Comparison of ENCODE assay signal across 1 cellular context in the genomic region with DNA sequence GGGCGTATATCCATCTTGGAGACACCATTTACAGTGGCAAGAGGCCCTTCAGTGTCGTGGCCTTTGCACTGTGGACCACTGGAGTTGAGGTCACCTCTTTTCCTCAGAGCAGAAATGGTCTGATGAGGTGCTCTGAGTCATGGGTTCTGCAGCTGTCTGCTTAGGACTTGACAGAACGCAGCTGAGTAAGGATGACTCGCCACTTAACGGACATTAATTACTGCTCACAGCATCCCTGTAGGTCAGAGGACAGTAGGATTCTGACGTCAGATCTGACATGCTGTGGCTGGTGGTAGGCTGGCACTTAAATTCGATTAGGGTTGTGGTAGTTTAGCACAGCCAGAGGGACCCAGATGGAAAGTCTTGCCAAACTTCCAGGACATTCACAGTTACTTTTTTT.
A peak's percentile ranks its signal among the peaks of the same experiment; 100 is the strongest.
TF ChIP-seq lines count a peak whose summit lies in the region.

No MANE protein-coding gene starts in this region.

TF ChIP-seq in K562, 482 proteins besides CTCF, POLR2A, EP300 and RAD21 (continued from another document):
- TF ChIP-seq BCL6 (CRISPR knock-in tag; IDR thresholded peaks at IDR 0.05) (no peak), ZNF140 (CRISPR knock-in tag; IDR thresholded peaks at IDR 0.05) (no peak), KDM2B (CRISPR knock-in tag; IDR thresholded peaks at IDR 0.05) (no peak), GATAD2A (IDR thresholded peaks at IDR 0.05) (no peak), ZNF507 (tag; conservative IDR thresholded peaks at IDR 0.05) (no peak), LCOR (CRISPR knock-in tag; IDR thresholded peaks at IDR 0.05) (no peak), RBM14 (IDR thresholded peaks at IDR 0.05; ENCODE audit: borderline replicate concordance, insufficient read depth, low read depth, low read length) (no peak), HMGN3 (IDR thresholded peaks at IDR 0.05; ENCODE audit: borderline replicate concordance, extremely low read depth, insufficient read length, low read depth, low read length) (no peak), ZNF143 (CRISPR knock-in tag; IDR thresholded peaks at IDR 0.05) (no peak), POLR3A (IDR thresholded peaks at IDR 0.05; ENCODE audit: borderline replicate concordance, extremely low read depth, insufficient read depth, insufficient read length) (no peak), FOXA1 (IDR thresholded peaks at IDR 0.05; ENCODE audit: borderline replicate concordance) (no peak), ZNF23 (CRISPR knock-in tag; IDR thresholded peaks at IDR 0.05) (no peak), TOE1 (IDR thresholded peaks at IDR 0.05; ENCODE audit: borderline replicate concordance) (no peak), TOE1 (CRISPR knock-in tag; IDR thresholded peaks at IDR 0.05; ENCODE audit: borderline replicate concordance, low read depth) (no peak), POLR2G (IDR thresholded peaks at IDR 0.05; ENCODE audit: low read depth, low read length) (no peak), NR2C2 (CRISPR knock-in tag; IDR thresholded peaks at IDR 0.05) (no peak), NR2C2 (tag; IDR thresholded peaks at IDR 0.05) (peak; percentile 38; the same call in 1 of the 2 replicates)
- TF ChIP-seq, protein P1, sequence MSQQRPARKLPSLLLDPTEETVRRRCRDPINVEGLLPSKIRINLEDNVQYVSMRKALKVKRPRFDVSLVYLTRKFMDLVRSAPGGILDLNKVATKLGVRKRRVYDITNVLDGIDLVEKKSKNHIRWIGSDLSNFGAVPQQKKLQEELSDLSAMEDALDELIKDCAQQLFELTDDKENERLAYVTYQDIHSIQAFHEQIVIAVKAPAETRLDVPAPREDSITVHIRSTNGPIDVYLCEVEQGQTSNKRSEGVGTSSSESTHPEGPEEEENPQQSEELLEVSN (IDR thresholded peaks at IDR 0.05; ENCODE audit: borderline replicate concordance in 1 of 2, extremely low read depth in 1 of 2, insufficient read depth in 1 of 2, insufficient read length in 1 of 2, low read depth in 1 of 2, low read length in 1 of 2, poor library complexity in 1 of 2, severe bottlenecking in 1 of 2): no peak
- TF ChIP-seq, protein P2, sequence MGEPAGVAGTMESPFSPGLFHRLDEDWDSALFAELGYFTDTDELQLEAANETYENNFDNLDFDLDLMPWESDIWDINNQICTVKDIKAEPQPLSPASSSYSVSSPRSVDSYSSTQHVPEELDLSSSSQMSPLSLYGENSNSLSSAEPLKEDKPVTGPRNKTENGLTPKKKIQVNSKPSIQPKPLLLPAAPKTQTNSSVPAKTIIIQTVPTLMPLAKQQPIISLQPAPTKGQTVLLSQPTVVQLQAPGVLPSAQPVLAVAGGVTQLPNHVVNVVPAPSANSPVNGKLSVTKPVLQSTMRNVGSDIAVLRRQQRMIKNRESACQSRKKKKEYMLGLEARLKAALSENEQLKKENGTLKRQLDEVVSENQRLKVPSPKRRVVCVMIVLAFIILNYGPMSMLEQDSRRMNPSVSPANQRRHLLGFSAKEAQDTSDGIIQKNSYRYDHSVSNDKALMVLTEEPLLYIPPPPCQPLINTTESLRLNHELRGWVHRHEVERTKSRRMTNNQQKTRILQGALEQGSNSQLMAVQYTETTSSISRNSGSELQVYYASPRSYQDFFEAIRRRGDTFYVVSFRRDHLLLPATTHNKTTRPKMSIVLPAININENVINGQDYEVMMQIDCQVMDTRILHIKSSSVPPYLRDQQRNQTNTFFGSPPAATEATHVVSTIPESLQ (CRISPR knock-in tag; IDR thresholded peaks at IDR 0.05): no peak
TF ChIP-seq in K562: peak in this region for 11.
